In genomic region chr11:125637840-125638239, GRCh38 we compare ENCODE assay signal across 1 cellular context.
TF ChIP-seq lines count a peak whose summit lies in the region.

No MANE protein-coding gene starts in this region.

TF ChIP-seq in GM12878, 131 proteins besides CTCF, POLR2A, EP300 and RAD21:
- TF ChIP-seq SPI1 (IDR thresholded peaks at IDR 0.05; ENCODE audit: borderline replicate concordance, insufficient read depth, low read depth, low read length) = peak; percentile 19; the same call in 1 of the 2 replicates
- no peak for TF ChIP-seq CEBPZ (IDR thresholded peaks at IDR 0.05; ENCODE audit: low read depth, low read length)
